ENCODE assay signal across 9 cellular contexts in the genomic region with DNA sequence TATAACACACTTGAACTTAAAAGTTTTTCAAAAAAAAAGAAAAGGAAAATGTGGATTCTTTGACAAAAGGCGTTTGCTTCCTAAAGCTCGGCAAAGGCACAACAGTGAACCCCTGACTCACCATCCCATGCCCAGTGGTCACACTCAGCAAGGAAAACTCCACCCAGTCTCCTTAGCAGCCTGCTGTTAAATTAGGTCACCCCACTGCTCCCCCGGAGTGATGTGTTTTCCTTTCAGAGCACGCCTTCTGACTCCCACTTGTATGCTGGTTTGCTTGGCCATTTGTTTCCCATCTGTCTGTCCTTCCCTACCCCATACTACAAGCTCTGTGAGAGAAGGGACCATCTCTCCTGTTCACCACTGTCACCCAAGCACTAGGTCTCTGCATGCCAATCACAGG. TPM values are rescaled to one million over a fixed set of nuclear protein-coding genes. Genes with fewer than 3 reads are reported as not detected.
A peak's percentile ranks its signal among the peaks of the same experiment; 100 is the strongest.
DNase-seq lines count a peak whose midpoint lies in the region; ATAC-seq and TF ChIP-seq lines count a peak whose summit lies in the region.
"Had no signal": no experiment of that assay in that cellular context is flagged by ENCODE, and none has a peak within 500 bp of the region (broad histone marks: within the 10 kb centered on the region; RNA-seq: fewer than 3 reads in every experiment).

No MANE protein-coding gene starts in this region.

- peaks cover 48% of the 10 kb centered on the region for H3K36me3 Mint-ChIP-seq in CD4-positive, CD25-positive, alpha-beta regulatory T cell

- no peak overlapping the region for H2BK5ac ChIP-seq in mesenchymal stem cell (ENCODE audit: low read depth, low read length, poor library complexity, severe bottlenecking)

- H3K27ac ChIP-seq in CD4-positive, CD25-positive, alpha-beta regulatory T cell (ENCODE audit: insufficient read depth, low read length, poor library complexity, severe bottlenecking), result no peak overlapping the region
- H3K27ac ChIP-seq in brain microvascular endothelial cell (no peak overlapping the region), mesenchymal stem cell (ENCODE audit: low read length, poor library complexity, severe bottlenecking) (no peak overlapping the region)

- no peak overlapping the region for H3K4ac ChIP-seq in mesenchymal stem cell (ENCODE audit: low read depth in 1 of 2, low read length in 2 of 2)

- no peak overlapping the region for H3K4me3 ChIP-seq in CD4-positive, CD25-positive, alpha-beta regulatory T cell (ENCODE audit: low read depth, low read length)
- H3K4me3 ChIP-seq in brain microvascular endothelial cell (ENCODE audit: low read depth, low read length) (no peak overlapping the region), mesenchymal stem cell (ENCODE audit: insufficient read depth in 1 of 2, low read depth in 1 of 2, low read length in 2 of 2) (no peak overlapping the region)

- H2BK15ac ChIP-seq in mesenchymal stem cell (ENCODE audit: low read depth, poor library complexity, severe bottlenecking), result peak overlapping the region; percentile 12

- H3K27me3 Mint-ChIP-seq in CD4-positive, CD25-positive, alpha-beta regulatory T cell, result no peaks in the 10 kb centered on the region

- in situ Hi-C loops in brain microvascular endothelial cell (cut with HindIII; ENCODE audit: low pct_ligation_motif_present, low sequenced_read_pairs), result no loop called here

- no peak overlapping the region for H2BK12ac ChIP-seq in mesenchymal stem cell (ENCODE audit: low read length in 2 of 2)

- peaks cover 14% of the 10 kb centered on the region for H3K36me3 ChIP-seq in CD4-positive, CD25-positive, alpha-beta regulatory T cell (ENCODE audit: control insufficient read depth, insufficient read depth, low read length)
- H3K36me3 ChIP-seq in brain microvascular endothelial cell (replicated peaks) (no peaks in the 10 kb centered on the region), mesenchymal stem cell (ENCODE audit: control insufficient read depth in 1 of 2, insufficient read depth in 2 of 2, low read depth in 1 of 2, low read length in 2 of 2) (no peaks in the 10 kb centered on the region)
- H3K36me3 ChIP-seq: BE2C had no signal

- no peak overlapping the region for H3K23ac ChIP-seq in mesenchymal stem cell (ENCODE audit: low read length in 2 of 2)

- H4K91ac ChIP-seq in mesenchymal stem cell (ENCODE audit: low read length), result no peak overlapping the region

- TF ChIP-seq CTCF in brain microvascular endothelial cell (IDR thresholded peaks at IDR 0.05; ENCODE audit: low read depth, low read length, missing control alignments), result no peak

- peak overlapping the region in 1 of 4 donors; percentile 8 for H3K4me3 Mint-ChIP-seq in CD4-positive, CD25-positive, alpha-beta regulatory T cell

- no peaks in the 10 kb centered on the region for H3K9me3 ChIP-seq in CD4-positive, CD25-positive, alpha-beta regulatory T cell (ENCODE audit: control insufficient read depth in 2 of 2, low read length in 2 of 2)
- no peaks in the 10 kb centered on the region for H3K9me3 ChIP-seq in mesenchymal stem cell (ENCODE audit: control insufficient read depth, low read length)
- H3K9me3 ChIP-seq: BE2C had no signal

- no peaks in the 10 kb centered on the region for H3K27me3 ChIP-seq in CD4-positive, CD25-positive, alpha-beta regulatory T cell (ENCODE audit: control insufficient read depth, insufficient read depth, low read length)
- H3K27me3 ChIP-seq in brain microvascular endothelial cell (replicated peaks) (no peaks in the 10 kb centered on the region), mesenchymal stem cell (ENCODE audit: control insufficient read depth in 1 of 2, insufficient read depth in 1 of 2, low read length in 2 of 2) (peaks cover 0 to 7% of the 10 kb centered on the region in 2 experiments)
- H3K27me3 ChIP-seq: BE2C had no signal

- H3K18ac ChIP-seq in mesenchymal stem cell (ENCODE audit: low read depth in 1 of 2, low read length in 2 of 2), result no peak overlapping the region

- ATAC-seq in CD4-positive, CD25-positive, alpha-beta regulatory T cell (ENCODE audit: low read depth in 2 of 2), result no peak
- ATAC-seq in HG02852 (IDR thresholded peaks at IDR 0.05; ENCODE audit: unreplicated experiment), result no peak

- H2AK5ac ChIP-seq in mesenchymal stem cell (ENCODE audit: low read length, severe bottlenecking), result no peak overlapping the region

- H3K9ac ChIP-seq in mesenchymal stem cell (ENCODE audit: low read length), result peak overlapping the region; percentile 73

- 50% methylated on average over 4 of the region's 4 CpGs for WGBS in mesenchymal stem cell

- DNase-seq in CD4-positive, CD25-positive, alpha-beta regulatory T cell, result no peak
- DNase-seq in HT1080 (ENCODE audit: low read depth) (peak; percentile 78), brain microvascular endothelial cell (peak; percentile 47), mesenchymal stem cell (no peak), cerebellum (ENCODE audit: low spot score) (no peak), activated gamma-delta T cell treated with Interleukin-2 at 50 U/mL for 16 hours (no peak), LoVo (ENCODE audit: low spot score) (no peak)
- DNase-seq: BE2C had no signal

- H3K9me3 Mint-ChIP-seq in CD4-positive, CD25-positive, alpha-beta regulatory T cell, result peaks cover 0 to 1% (median 0%) of the 10 kb centered on the region in 7 donors

- peak overlapping the region; percentile 3 for H3K4me2 ChIP-seq in mesenchymal stem cell (ENCODE audit: low read length, poor library complexity, severe bottlenecking)

- H3K4me1 Mint-ChIP-seq in CD4-positive, CD25-positive, alpha-beta regulatory T cell, result peaks cover 11 to 90% (median 49%) of the 10 kb centered on the region in 4 donors

- H4K8ac ChIP-seq in mesenchymal stem cell (ENCODE audit: low read length), result no peak overlapping the region

- H2BK120ac ChIP-seq in mesenchymal stem cell (ENCODE audit: low read depth, low read length), result no peak overlapping the region

- H3K79me1 ChIP-seq in mesenchymal stem cell (replicated peaks; ENCODE audit: low read length, poor library complexity, severe bottlenecking), result no peaks in the 10 kb centered on the region

- peak overlapping the region in 2 of 3 donors; percentile 40 to 41 for H3K27ac Mint-ChIP-seq in CD4-positive, CD25-positive, alpha-beta regulatory T cell

- H2AFZ ChIP-seq in mesenchymal stem cell (ENCODE audit: low read depth, low read length), result no peak overlapping the region

- H3K4me1 ChIP-seq in CD4-positive, CD25-positive, alpha-beta regulatory T cell (ENCODE audit: control insufficient read depth, insufficient read depth, low read length, poor library complexity, severe bottlenecking), result peaks cover 4% of the 10 kb centered on the region
- peaks cover 3% of the 10 kb centered on the region for H3K4me1 ChIP-seq in mesenchymal stem cell (ENCODE audit: control insufficient read depth, insufficient read depth, low read depth, low read length)
- H3K4me1 ChIP-seq: BE2C had no signal

- no peak overlapping the region for H3K14ac ChIP-seq in mesenchymal stem cell (ENCODE audit: low read length in 2 of 2)

RNA-seq across cellular contexts. Expression of a gene that starts 23.8 kb away (rescaled TPM):
- 31.0 TPM for total RNA-seq in CD4-positive, CD25-positive, alpha-beta regulatory T cell
- 100 to 1,000 TPM in 1 of 4 donors, 10 to 100 TPM in 3; 52.1 to 123 (median 78.7) TPM for polyA plus RNA-seq in CD4-positive, CD25-positive, alpha-beta regulatory T cell
- 0.60 and 1.4 TPM in 2 replicates for total RNA-seq in HT1080 (2014; rRNA removed; shearing (Covaris generic))
- polyA plus RNA-seq in HT1080 (2015; cell fraction: cytosol; rRNA removed), result 1.9 and 2.5 TPM in 2 replicates
- polyA plus RNA-seq in HT1080 (2015; cell fraction: nucleus; rRNA removed), result 1.3 and 2.4 TPM in 2 replicates
- polyA plus RNA-seq in mesenchymal stem cell (2013, experiment 1 of 2), result 0.04 TPM
- polyA plus RNA-seq in mesenchymal stem cell (2013, experiment 2 of 2), result 0.12 TPM
- total RNA-seq in cerebellum, result 25.0 TPM

Comparison
In these comparisons a context has a peak if more than half of its experiments do, and no peak if none do; other contexts are left out.
1. DNase-seq: peak in HT1080 (single experiment) and brain microvascular endothelial cell (single experiment); none in CD4-positive, CD25-positive, alpha-beta regulatory T cell (0 of 3), mesenchymal stem cell (single experiment), cerebellum (single experiment), activated gamma-delta T cell treated with Interleukin-2 at 50 U/mL for 16 hours (single experiment) and LoVo (single experiment).
2. RNA of a gene that starts 23.8 kb away (total RNA-seq): 31.0 TPM in CD4-positive, CD25-positive, alpha-beta regulatory T cell (single experiment) and 25.0 TPM in cerebellum (single experiment); 0.60 to 1.4 TPM in HT1080; every median in the first group is over 10 times any median in the second.